In the genomic region with DNA sequence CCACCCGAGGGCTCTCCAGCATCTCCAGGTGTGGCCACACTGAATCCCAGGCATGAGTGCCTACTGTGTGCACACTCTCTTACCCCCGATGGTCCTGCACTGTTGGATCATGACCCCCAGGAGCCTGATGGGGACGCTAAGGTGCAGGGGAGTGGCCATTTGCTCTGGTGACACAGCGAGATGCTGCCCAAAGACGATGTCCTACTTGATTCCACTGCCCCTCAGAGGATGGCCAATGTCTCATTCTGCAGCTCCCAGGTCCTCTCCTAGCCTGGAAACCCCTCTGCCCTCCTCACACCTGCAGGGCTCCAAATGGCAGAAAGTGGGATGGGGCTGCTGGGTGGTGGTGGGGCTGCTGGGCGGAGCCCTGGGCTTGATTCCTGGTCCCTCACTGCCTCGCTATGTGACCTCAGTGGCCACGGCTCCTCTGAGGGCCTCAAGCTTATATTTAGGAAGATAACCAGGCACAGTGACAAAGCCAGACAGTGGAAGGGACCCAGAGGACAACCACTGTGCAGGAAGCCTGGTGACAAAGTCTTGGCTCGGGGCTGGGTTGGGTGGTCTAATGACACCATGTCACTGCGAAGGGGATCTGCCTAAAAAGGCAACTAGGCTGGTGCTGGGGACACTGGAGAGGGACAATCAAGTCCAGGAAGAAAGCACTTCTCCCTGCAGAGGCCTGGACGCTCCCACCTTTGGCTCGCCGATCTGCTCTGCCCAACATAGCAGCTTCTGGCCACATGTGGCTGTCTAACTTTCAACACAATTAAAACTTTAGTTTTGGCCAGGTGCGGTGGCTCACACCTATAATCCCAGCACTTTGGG, we compare ENCODE assay signal across 13 cellular contexts. TPM values are rescaled to one million over a fixed set of nuclear protein-coding genes. Genes with fewer than 3 reads are reported as not detected.
DNase-seq lines count a peak whose midpoint lies in the region; ATAC-seq and TF ChIP-seq lines count a peak whose summit lies in the region.
"Had no signal": no experiment of that assay in that cellular context is flagged by ENCODE, and none has a peak within 500 bp of the region (broad histone marks: within the 10 kb centered on the region; RNA-seq: fewer than 3 reads in every experiment).

No MANE protein-coding gene starts in this region.

- H3K4me3 ChIP-seq in left lung (no peak overlapping the region), sigmoid colon (no peak overlapping the region)
- H3K4me3 ChIP-seq: GM12878 had no signal

- H3K36me3 ChIP-seq in left lung (peaks cover 0 to 64% of the 10 kb centered on the region in 2 donors), sigmoid colon (peaks cover 0 to 67% (median 31%) of the 10 kb centered on the region in 4 donors)

- H3K4me1 Mint-ChIP-seq in WTC11 = peaks cover 24% of the 10 kb centered on the region

- POLR2A ChIA-PET in WTC11 (lab: Charles Lee) = no interaction called here

- no peak for ATAC-seq in WTC11
- no peak for ATAC-seq in left lung
- ATAC-seq in GM21447 (IDR thresholded peaks at IDR 0.05; ENCODE audit: unreplicated experiment) = no peak
- ATAC-seq: GM12878 had no signal

- TF ChIP-seq EP300 in sigmoid colon (IDR thresholded peaks at IDR 0.05) = no peak

- DNase-seq in WTC11 (ENCODE audit: low spot score) (peak; percentile 4), cardiac septum (ENCODE audit: low spot score) (peak; percentile 74), left lung (peak; percentile 25 to 39), sigmoid colon (peak; percentile 45), GM19240 (ENCODE audit: insufficient read length, low spot score) (no peak)
- no peak for DNase-seq in central memory CD4-positive, alpha-beta T cell
- DNase-seq: CD4-positive, CD25-positive, alpha-beta regulatory T cell; HFFc6; KG1; NCI-H1092 treated with DMSO at 0.1 percent for 48 hours; NCI-H1694 treated with DMSO at 0.1 percent for 48 hours had no signal

- H3K9me3 ChIP-seq in left lung (no peaks in the 10 kb centered on the region), sigmoid colon (no peaks in the 10 kb centered on the region)

- intact Hi-C loops in cardiac septum (cut with DNase I) (no loop called here), left lung (cut with DNase I) (no loop called here), sigmoid colon (cut with DNase I) (no loop called here)

- CTCF ChIA-PET in WTC11 (lab: Charles Lee) = interaction anchor here (0.9 kb wide), 1 partner anchor 63 kb away, joined by 4 read pairs; no protein-coding TSS in a partner anchor

- no peak for TF ChIP-seq CTCF in WTC11 (IDR thresholded peaks at IDR 0.05)
- no peak for TF ChIP-seq CTCF in left lung (IDR thresholded peaks at IDR 0.05)
- no peak for TF ChIP-seq CTCF in sigmoid colon (IDR thresholded peaks at IDR 0.05)

- H3K9me3 Mint-ChIP-seq in WTC11 = no peaks in the 10 kb centered on the region
- H3K9me3 Mint-ChIP-seq: HFFc6 had no signal

- H3K27ac ChIP-seq in left lung = peak overlapping the region in 1 of 2 donors; percentile 60
- H3K27ac ChIP-seq in sigmoid colon = no peak overlapping the region

- H3K27me3 ChIP-seq in left lung (no peaks in the 10 kb centered on the region), sigmoid colon (no peaks in the 10 kb centered on the region)

- TF ChIP-seq POLR2A in sigmoid colon (IDR thresholded peaks at IDR 0.05) = no peak

- H3K4me1 ChIP-seq in left lung = peaks cover 0 to 44% of the 10 kb centered on the region in 2 donors
- H3K4me1 ChIP-seq in sigmoid colon = no peaks in the 10 kb centered on the region

- H3K27ac Mint-ChIP-seq in WTC11 = no peak overlapping the region
- H3K27ac Mint-ChIP-seq: CD4-positive, CD25-positive, alpha-beta regulatory T cell; HFFc6 had no signal

- no peaks in the 10 kb centered on the region for H3K27me3 Mint-ChIP-seq in WTC11 (ENCODE audit: low read depth)
- H3K27me3 Mint-ChIP-seq: CD4-positive, CD25-positive, alpha-beta regulatory T cell had no signal

- 81 to 91% methylated on average over 14 of the region's 14 CpGs for WGBS in sigmoid colon, 2 donors

- H3K4me3 Mint-ChIP-seq in WTC11 = no peak overlapping the region
- H3K4me3 Mint-ChIP-seq: CD4-positive, CD25-positive, alpha-beta regulatory T cell; HFFc6 had no signal

- no peaks in the 10 kb centered on the region for H3K36me3 Mint-ChIP-seq in WTC11
- H3K36me3 Mint-ChIP-seq: CD4-positive, CD25-positive, alpha-beta regulatory T cell had no signal

TF ChIP-seq in WTC11, 78 proteins besides CTCF, POLR2A, EP300 and RAD21:
- TF ChIP-seq, protein P1, sequence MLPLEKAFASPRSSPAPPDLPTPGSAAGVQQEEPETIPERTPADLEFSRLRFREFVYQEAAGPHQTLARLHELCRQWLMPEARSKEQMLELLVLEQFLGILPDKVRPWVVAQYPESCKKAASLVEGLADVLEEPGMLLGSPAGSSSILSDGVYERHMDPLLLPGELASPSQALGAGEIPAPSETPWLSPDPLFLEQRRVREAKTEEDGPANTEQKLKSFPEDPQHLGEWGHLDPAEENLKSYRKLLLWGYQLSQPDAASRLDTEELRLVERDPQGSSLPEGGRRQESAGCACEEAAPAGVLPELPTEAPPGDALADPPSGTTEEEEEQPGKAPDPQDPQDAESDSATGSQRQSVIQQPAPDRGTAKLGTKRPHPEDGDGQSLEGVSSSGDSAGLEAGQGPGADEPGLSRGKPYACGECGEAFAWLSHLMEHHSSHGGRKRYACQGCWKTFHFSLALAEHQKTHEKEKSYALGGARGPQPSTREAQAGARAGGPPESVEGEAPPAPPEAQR (CRISPR knock-in tag; IDR thresholded peaks at IDR 0.05) = no peak
- TF ChIP-seq, protein P2, sequence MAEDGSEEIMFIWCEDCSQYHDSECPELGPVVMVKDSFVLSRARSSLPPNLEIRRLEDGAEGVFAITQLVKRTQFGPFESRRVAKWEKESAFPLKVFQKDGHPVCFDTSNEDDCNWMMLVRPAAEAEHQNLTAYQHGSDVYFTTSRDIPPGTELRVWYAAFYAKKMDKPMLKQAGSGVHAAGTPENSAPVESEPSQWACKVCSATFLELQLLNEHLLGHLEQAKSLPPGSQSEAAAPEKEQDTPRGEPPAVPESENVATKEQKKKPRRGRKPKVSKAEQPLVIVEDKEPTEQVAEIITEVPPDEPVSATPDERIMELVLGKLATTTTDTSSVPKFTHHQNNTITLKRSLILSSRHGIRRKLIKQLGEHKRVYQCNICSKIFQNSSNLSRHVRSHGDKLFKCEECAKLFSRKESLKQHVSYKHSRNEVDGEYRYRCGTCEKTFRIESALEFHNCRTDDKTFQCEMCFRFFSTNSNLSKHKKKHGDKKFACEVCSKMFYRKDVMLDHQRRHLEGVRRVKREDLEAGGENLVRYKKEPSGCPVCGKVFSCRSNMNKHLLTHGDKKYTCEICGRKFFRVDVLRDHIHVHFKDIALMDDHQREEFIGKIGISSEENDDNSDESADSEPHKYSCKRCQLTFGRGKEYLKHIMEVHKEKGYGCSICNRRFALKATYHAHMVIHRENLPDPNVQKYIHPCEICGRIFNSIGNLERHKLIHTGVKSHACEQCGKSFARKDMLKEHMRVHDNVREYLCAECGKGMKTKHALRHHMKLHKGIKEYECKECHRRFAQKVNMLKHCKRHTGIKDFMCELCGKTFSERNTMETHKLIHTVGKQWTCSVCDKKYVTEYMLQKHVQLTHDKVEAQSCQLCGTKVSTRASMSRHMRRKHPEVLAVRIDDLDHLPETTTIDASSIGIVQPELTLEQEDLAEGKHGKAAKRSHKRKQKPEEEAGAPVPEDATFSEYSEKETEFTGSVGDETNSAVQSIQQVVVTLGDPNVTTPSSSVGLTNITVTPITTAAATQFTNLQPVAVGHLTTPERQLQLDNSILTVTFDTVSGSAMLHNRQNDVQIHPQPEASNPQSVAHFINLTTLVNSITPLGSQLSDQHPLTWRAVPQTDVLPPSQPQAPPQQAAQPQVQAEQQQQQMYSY (CRISPR knock-in tag; IDR thresholded peaks at IDR 0.05) = no peak
- TF ChIP-seq CREM (CRISPR knock-in tag; IDR thresholded peaks at IDR 0.05) (no peak), ZNF138 (CRISPR knock-in tag; conservative IDR thresholded peaks at IDR 0.05) (no peak), ZNF671 (CRISPR knock-in tag; IDR thresholded peaks at IDR 0.05) (no peak), NR2C2 (CRISPR knock-in tag; IDR thresholded peaks at IDR 0.05) (no peak), RELA (CRISPR knock-in tag; IDR thresholded peaks at IDR 0.05; ENCODE audit: borderline replicate concordance) (no peak)
- TF ChIP-seq, protein P3, sequence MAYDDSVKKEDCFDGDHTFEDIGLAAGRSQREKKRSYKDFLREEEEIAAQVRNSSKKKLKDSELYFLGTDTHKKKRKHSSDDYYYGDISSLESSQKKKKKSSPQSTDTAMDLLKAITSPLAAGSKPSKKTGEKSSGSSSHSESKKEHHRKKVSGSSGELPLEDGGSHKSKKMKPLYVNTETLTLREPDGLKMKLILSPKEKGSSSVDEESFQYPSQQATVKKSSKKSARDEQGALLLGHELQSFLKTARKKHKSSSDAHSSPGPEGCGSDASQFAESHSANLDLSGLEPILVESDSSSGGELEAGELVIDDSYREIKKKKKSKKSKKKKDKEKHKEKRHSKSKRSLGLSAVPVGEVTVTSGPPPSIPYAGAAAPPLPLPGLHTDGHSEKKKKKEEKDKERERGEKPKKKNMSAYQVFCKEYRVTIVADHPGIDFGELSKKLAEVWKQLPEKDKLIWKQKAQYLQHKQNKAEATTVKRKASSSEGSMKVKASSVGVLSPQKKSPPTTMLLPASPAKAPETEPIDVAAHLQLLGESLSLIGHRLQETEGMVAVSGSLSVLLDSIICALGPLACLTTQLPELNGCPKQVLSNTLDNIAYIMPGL (CRISPR knock-in tag; IDR thresholded peaks at IDR 0.05) = no peak
- TF ChIP-seq, protein P4, sequence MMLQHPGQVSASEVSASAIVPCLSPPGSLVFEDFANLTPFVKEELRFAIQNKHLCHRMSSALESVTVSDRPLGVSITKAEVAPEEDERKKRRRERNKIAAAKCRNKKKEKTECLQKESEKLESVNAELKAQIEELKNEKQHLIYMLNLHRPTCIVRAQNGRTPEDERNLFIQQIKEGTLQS (CRISPR knock-in tag; conservative IDR thresholded peaks at IDR 0.05) = no peak; the same call in 1 of the 2 replicates
- TF ChIP-seq, protein P5, sequence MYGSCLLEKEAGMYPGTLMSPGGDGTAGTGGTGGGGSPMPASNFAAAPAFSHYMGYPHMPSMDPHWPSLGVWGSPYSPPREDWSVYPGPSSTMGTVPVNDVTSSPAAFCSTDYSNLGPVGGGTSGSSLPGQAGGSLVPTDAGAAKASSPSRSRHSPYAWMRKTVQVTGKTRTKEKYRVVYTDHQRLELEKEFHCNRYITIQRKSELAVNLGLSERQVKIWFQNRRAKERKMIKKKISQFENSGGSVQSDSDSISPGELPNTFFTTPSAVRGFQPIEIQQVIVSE (CRISPR knock-in tag; IDR thresholded peaks at IDR 0.05; ENCODE audit: borderline replicate concordance) = no peak
TF ChIP-seq in WTC11: peak in this region for 0.

RNA-seq across cellular contexts. Expression of a gene that starts 28.4 kb away (rescaled TPM):
- total RNA-seq in WTC11 (2021) = 1.5 to 2.1 TPM (median 1.8 TPM) in 3 replicates
- total RNA-seq in cardiac septum = 792 TPM
- 100 to 1,000 TPM; 174 to 391 TPM for total RNA-seq in left lung
- 100 to 1,000 TPM in 2 of 4 donors, 10 to 100 TPM in 2; 14.8 to 104 (median 60.7) TPM for total RNA-seq in sigmoid colon
- 10 to 100 TPM in 1 of 3 donors, 1 to 10 TPM in 2; 6.5 to 71.1 (median 7.2) TPM for polyA plus RNA-seq in sigmoid colon
- total RNA-seq: CD4-positive, CD25-positive, alpha-beta regulatory T cell had no signal

Comparison
In these comparisons a context has a peak if more than half of its experiments do, and no peak if none do; other contexts are left out.
1. DNase-seq: peak in WTC11 (single experiment), cardiac septum (single experiment), left lung (2 of 2) and sigmoid colon (single experiment); none in GM19240 (single experiment) and central memory CD4-positive, alpha-beta T cell (single experiment).